Comparison of ENCODE assay signal across 13 cellular contexts in genomic region chr16:1734123-1734522, GRCh38. TPM values are rescaled to one million over a fixed set of nuclear protein-coding genes. Genes with fewer than 3 reads are reported as not detected.
DNase-seq lines count a peak whose midpoint lies in the region; ATAC-seq, FAIRE-seq and TF ChIP-seq lines count a peak whose summit lies in the region.
"Had no signal": no experiment of that assay in that cellular context is flagged by ENCODE, and none has a peak within 500 bp of the region (broad histone marks: within the 10 kb centered on the region; RNA-seq: fewer than 3 reads in every experiment).

No MANE protein-coding gene starts in this region.

- H3K9me1 ChIP-seq in K562 (ENCODE audit: control insufficient read depth, insufficient read depth, low read length): no peaks in the 10 kb centered on the region

- ATAC-seq in K562 (no peak), lower lobe of right lung (peak; percentile 10 to 23), upper lobe of left lung (ENCODE audit: low FRiP score in 2 of 2) (peak; percentile 16 to 54), GM21515 (IDR thresholded peaks at IDR 0.05; ENCODE audit: unreplicated experiment) (no peak)
- ATAC-seq: GM12878, GM23338 had no signal

- H3K79me2 ChIP-seq in K562 (ENCODE audit: control insufficient read depth, insufficient read depth, low read length) (no peaks in the 10 kb centered on the region), mammary epithelial cell (ENCODE audit: insufficient read depth, low read length) (peaks cover 6% of the 10 kb centered on the region)

- BruUV-seq in K562 (replicated peaks; lab: Mats Ljungman, UMichigan) (no TSS peak), mammary epithelial cell (replicated peaks; lab: Mats Ljungman, UMichigan) (no TSS peak)

- H2AFZ ChIP-seq in K562 (ENCODE audit: low read depth, low read length): no peak overlapping the region
- H2AFZ ChIP-seq in mammary epithelial cell (ENCODE audit: low read depth, low read length): no peak overlapping the region
- H2AFZ ChIP-seq: GM23338 had no signal

- dilution Hi-C loops in mammary epithelial cell (cut with HindIII; ENCODE audit: low sequenced_read_pairs): no loop called here

- H3K9ac ChIP-seq in K562 (ENCODE audit: insufficient read depth in 1 of 2, low read depth in 2 of 2, low read length in 2 of 2): no peak overlapping the region
- H3K9ac ChIP-seq in mammary epithelial cell (ENCODE audit: insufficient read depth, low read length): no peak overlapping the region

- in situ Hi-C loops in K562 (cut with MboI): no loop called here
- in situ Hi-C loops in mammary epithelial cell (cut with MboI; ENCODE audit: low sequenced_read_pairs in 2 of 2): no loop called here

- TF ChIP-seq EP300 in K562 (IDR thresholded peaks at IDR 0.05; ENCODE audit: low read length): no peak
- no peak for TF ChIP-seq EP300 in upper lobe of left lung (IDR thresholded peaks at IDR 0.05)

- H3K9me3 ChIP-seq in K562 (replicated peaks; ENCODE audit: control insufficient read depth, insufficient read depth, low read depth, low read length): peaks cover 30% of the 10 kb centered on the region
- H3K9me3 ChIP-seq in lower lobe of right lung: no peaks in the 10 kb centered on the region
- no peaks in the 10 kb centered on the region for H3K9me3 ChIP-seq in upper lobe of left lung
- peaks cover 28% of the 10 kb centered on the region for H3K9me3 ChIP-seq in mammary epithelial cell (replicated peaks; ENCODE audit: insufficient read depth, low read length)

- no peak overlapping the region for H3K4me3 ChIP-seq in K562
- H3K4me3 ChIP-seq in lower lobe of right lung: no peak overlapping the region
- H3K4me3 ChIP-seq in upper lobe of left lung: no peak overlapping the region
- no peak overlapping the region for H3K4me3 ChIP-seq in mammary epithelial cell (replicated peaks in 1 of 3; ENCODE audit: insufficient read depth in 1 of 3, low read depth in 2 of 3, low read length in 3 of 3)
- H3K4me3 ChIP-seq: GM12878, GM23338 had no signal

- H3K4me1 ChIP-seq in K562 (replicated peaks in 1 of 2; ENCODE audit: control insufficient read depth in 2 of 2, insufficient read depth in 2 of 2, low read length in 2 of 2): peaks cover 0 to 33% of the 10 kb centered on the region in 2 experiments; a peak in 2 of 5 replicates
- H3K4me1 ChIP-seq in lower lobe of right lung: no peaks in the 10 kb centered on the region
- H3K4me1 ChIP-seq in upper lobe of left lung: no peaks in the 10 kb centered on the region
- peaks cover 3% of the 10 kb centered on the region for H3K4me1 ChIP-seq in mammary epithelial cell (ENCODE audit: insufficient read depth, low read length)

- H3K4me2 ChIP-seq in K562 (ENCODE audit: insufficient read depth, low read length): no peak overlapping the region
- H3K4me2 ChIP-seq in mammary epithelial cell (ENCODE audit: insufficient read depth, low read depth, low read length): no peak overlapping the region
- H3K4me2 ChIP-seq: GM23338 had no signal

- TF ChIP-seq POLR2A in K562 (conservative IDR thresholded peaks at IDR 0.05) (no peak), upper lobe of left lung (IDR thresholded peaks at IDR 0.05) (no peak)

- no peak for TF ChIP-seq CTCF in K562 (IDR thresholded peaks at IDR 0.05 in 2 of 3, conservative IDR thresholded peaks at IDR 0.05 in 1 of 3; ENCODE audit: insufficient read depth in 2 of 3, low read depth in 1 of 3, low read length in 3 of 3)
- TF ChIP-seq CTCF in lower lobe of right lung (IDR thresholded peaks at IDR 0.05): no peak
- TF ChIP-seq CTCF in upper lobe of left lung (IDR thresholded peaks at IDR 0.05): no peak
- no peak for TF ChIP-seq CTCF in mammary epithelial cell (conservative IDR thresholded peaks at IDR 0.05 in 1 of 2, IDR thresholded peaks at IDR 0.05 in 1 of 2; ENCODE audit: extremely low read depth in 1 of 2, insufficient read depth in 1 of 2, low read depth in 1 of 2, low read length in 2 of 2)

- no peak for FAIRE-seq in K562 (lab: Jason Lieb, UNC)
- FAIRE-seq: A204.1, GM12878, GM18507 had no signal

- 95% methylated on average over 19 of the region's 22 CpGs for WGBS in K562 (ENCODE audit: insufficient coverage, low coverage, missing lambda C conversion rate)
- 95 to 96% methylated on average over 9 to 15 of the region's 22 CpGs for WGBS in upper lobe of left lung, 2 donors
- WGBS in mammary epithelial cell (ENCODE audit: low coverage, missing lambda C conversion rate): 97% methylated on average over 21 of the region's 22 CpGs

- H4K20me1 ChIP-seq in K562 (replicated peaks; ENCODE audit: control insufficient read depth, insufficient read depth, low read length) (no peaks in the 10 kb centered on the region), mammary epithelial cell (ENCODE audit: insufficient read depth, low read length) (no peaks in the 10 kb centered on the region)

- H3K27me3 ChIP-seq in K562 (ENCODE audit: control insufficient read depth in 2 of 2, insufficient read depth in 2 of 2, low read length in 2 of 2): no peaks in the 10 kb centered on the region
- H3K27me3 ChIP-seq in lower lobe of right lung (ENCODE audit: low read depth): no peaks in the 10 kb centered on the region
- no peaks in the 10 kb centered on the region for H3K27me3 ChIP-seq in upper lobe of left lung
- no peaks in the 10 kb centered on the region for H3K27me3 ChIP-seq in mammary epithelial cell (ENCODE audit: insufficient read depth, low read length)

- CTCF ChIA-PET in K562 (lab: Yijun Ruan, JAX; ENCODE audit: low intra/inter-chr PET ratio): no interaction called here
- CTCF ChIA-PET in mammary epithelial cell (lab: Charles Lee; ENCODE audit: low non-redundant PET): no interaction called here

- DNase-seq in K562 (ENCODE audit: extremely low read depth in 1 of 4, low spot score in 3 of 4) (no peak), lower lobe of right lung (no peak), upper lobe of left lung (peak in 1 of 2 donors; percentile 75), mammary epithelial cell (no peak)
- DNase-seq: C1 segment of cervical spinal cord; Calu3; CD4-positive, alpha-beta T cell; DMS 273 treated with DMSO at 0.1 percent for 48 hours had no signal

- TF ChIP-seq RAD21 in K562 (CRISPR knock-in tag; conservative IDR thresholded peaks at IDR 0.05 in 1 of 2, IDR thresholded peaks at IDR 0.05 in 1 of 2): no peak

- POLR2A ChIA-PET in K562 (lab: Yijun Ruan, JAX): interaction anchor here (0.9 kb wide), 1 partner anchor 9 kb away, joined by 4 read pairs; no protein-coding TSS in a partner anchor

- H3K27ac ChIP-seq in K562 (ENCODE audit: extremely low read depth, low read depth, low read length) (no peak overlapping the region), lower lobe of right lung (no peak overlapping the region), upper lobe of left lung (no peak overlapping the region), mammary epithelial cell (ENCODE audit: insufficient read depth, low read depth, low read length) (no peak overlapping the region)

- peaks cover 44% of the 10 kb centered on the region; the same call in 2 of the 3 replicates for H3K36me3 ChIP-seq in K562 (ENCODE audit: control insufficient read depth, insufficient read depth, low read length)
- H3K36me3 ChIP-seq in lower lobe of right lung: peaks cover 57% of the 10 kb centered on the region
- peaks cover 12 to 53% (median 40%) of the 10 kb centered on the region in 4 donors for H3K36me3 ChIP-seq in upper lobe of left lung
- no peaks in the 10 kb centered on the region for H3K36me3 ChIP-seq in mammary epithelial cell (ENCODE audit: insufficient read depth, low read length)

- intact Hi-C loops in K562 (cut with micrococcal nuclease) (no loop called here), lower lobe of right lung (cut with DNase I) (no loop called here), mammary epithelial cell (cut with micrococcal nuclease) (no loop called here)

RNA-seq across cellular contexts. Expression of gene MAPK8IP3, which starts 28.1 kb away (rescaled TPM):
- 161 and 386 TPM in 2 replicates for total RNA-seq in K562 (2011; cell fraction: chromatin; rRNA removed; ENCODE audit: low replicate concordance)
- 222 and 236 TPM in 2 replicates for total RNA-seq in K562 (2011; cell fraction: nucleolus; rRNA removed)
- total RNA-seq in K562 (2011; cell fraction: nucleoplasm; rRNA removed): 131 and 140 TPM in 2 replicates
- 28.9 and 37.1 TPM in 2 replicates for total RNA-seq in K562 (2014; rRNA removed)
- total RNA-seq in K562 (2014; rRNA removed; fragmentation: Illumina TruSeq; extraction: Trizol): 4.6 and 7.1 TPM in 2 replicates
- 18.6 and 19.6 TPM in 2 replicates for total RNA-seq in K562 (2015; rRNA removed; fragmentation: Illumina TruSeq; extraction: Trizol)
- 43.7 and 54.8 TPM in 2 replicates for total RNA-seq in K562 (2021)
- 16.7 and 24.4 TPM in 2 replicates for polyA plus RNA-seq in K562 (2011; rRNA removed)
- polyA plus RNA-seq in K562 (2011; cell fraction: cytosol; rRNA removed): 10.9 and 17.7 TPM in 2 replicates
- polyA plus RNA-seq in K562 (2011; cell fraction: nucleus; rRNA removed): 204 and 313 TPM in 2 replicates
- 41.6 and 50.3 TPM in 2 replicates for polyA plus RNA-seq in K562 (2012)
- 16.7 and 26.0 TPM in 2 replicates for polyA plus RNA-seq in K562 (2014; fragmentation: Illumina TruSeq; extraction: Trizol)
- under 1 TPM; 0.17 to 0.21 TPM for polyA plus RNA-seq in K562 (2014; fragmentation: Nextera tagmentation; extraction: Ambion mirVana)
- polyA plus RNA-seq in K562 (2014; rRNA removed): 58.7 and 70.8 TPM in 2 replicates
- polyA minus RNA-seq in K562 (2011; rRNA and poly(A)+ RNA removed): 11.8 and 17.2 TPM in 2 replicates
- 7.3 and 8.9 TPM in 2 replicates for polyA minus RNA-seq in K562 (2011; cell fraction: cytosol; rRNA and poly(A)+ RNA removed)
- polyA minus RNA-seq in K562 (2011; cell fraction: nucleus; rRNA and poly(A)+ RNA removed): 78.5 and 87.3 TPM in 2 replicates
- total RNA-seq in lower lobe of right lung: 63.0 TPM
- total RNA-seq in upper lobe of left lung: 100 to 1,000 TPM in 2 of 6 donors, 10 to 100 TPM in 4; 46.4 to 505 (median 71.9) TPM
- total RNA-seq in mammary epithelial cell: 10 to 100 TPM; 45.2 to 51.2 TPM
- polyA plus RNA-seq in mammary epithelial cell: 11.5 TPM
- 43.1 TPM for polyA minus RNA-seq in mammary epithelial cell

RNA-seq across cellular contexts. Expression of gene NME3, which starts 37.2 kb away (rescaled TPM):
- total RNA-seq in K562 (2011; cell fraction: chromatin; rRNA removed; ENCODE audit: low replicate concordance): 4.5 and 43.9 TPM in 2 replicates
- total RNA-seq in K562 (2011; cell fraction: nucleolus; rRNA removed): 90.4 and 94.7 TPM in 2 replicates
- total RNA-seq in K562 (2011; cell fraction: nucleoplasm; rRNA removed): 25.3 and 29.3 TPM in 2 replicates
- total RNA-seq in K562 (2014; rRNA removed) (65.5 and 75.6 TPM in 2 replicates), K562 (2014; rRNA removed; fragmentation: Illumina TruSeq; extraction: Trizol) (0.32 and 1.1 TPM in 2 replicates), K562 (2015; rRNA removed; fragmentation: Illumina TruSeq; extraction: Trizol) (11.5 and 15.2 TPM in 2 replicates), K562 (2021) (57.9 and 66.6 TPM in 2 replicates), lower lobe of right lung (56.5 TPM), upper lobe of left lung (100 to 1,000 TPM in 2 of 6 donors, 10 to 100 TPM in 4; 57.8 to 155 (median 78.9) TPM), mammary epithelial cell (10 to 100 TPM; 23.4 to 26.2 TPM)
- polyA plus RNA-seq in K562 (2011; rRNA removed) (13.9 and 20.3 TPM in 2 replicates), K562 (2014; fragmentation: Illumina TruSeq; extraction: Trizol) (1.1 and 11.5 TPM in 2 replicates), K562 (2014; fragmentation: Nextera tagmentation; extraction: Ambion mirVana) (1 to 10 TPM in 1 of 2 experiments, under 1 TPM in 1; 0.68 to 4.2 TPM), K562 (2014; rRNA removed) (70.3 and 76.3 TPM in 2 replicates), mammary epithelial cell (18.8 TPM)
- 30.9 and 115 TPM in 2 replicates for polyA plus RNA-seq in K562 (2011; cell fraction: cytosol; rRNA removed)
- polyA plus RNA-seq in K562 (2011; cell fraction: nucleus; rRNA removed): 128 and 208 TPM in 2 replicates
- polyA plus RNA-seq in K562 (2012): 44.6 and 58.7 TPM in 2 replicates
- polyA minus RNA-seq in K562 (2011; rRNA and poly(A)+ RNA removed): 0.96 and 1.3 TPM in 2 replicates
- 9.6 and 11.4 TPM in 2 replicates for polyA minus RNA-seq in K562 (2011; cell fraction: cytosol; rRNA and poly(A)+ RNA removed)
- polyA minus RNA-seq in K562 (2011; cell fraction: nucleus; rRNA and poly(A)+ RNA removed): 26.0 and 31.0 TPM in 2 replicates
- 1.4 TPM for polyA minus RNA-seq in mammary epithelial cell

RNA-seq across cellular contexts. Expression of gene EME2, which starts 38.5 kb away (rescaled TPM):
- 24.0 and 77.3 TPM in 2 replicates for total RNA-seq in K562 (2011; cell fraction: chromatin; rRNA removed; ENCODE audit: low replicate concordance)
- 56.5 and 58.8 TPM in 2 replicates for total RNA-seq in K562 (2011; cell fraction: nucleolus; rRNA removed)
- 26.8 and 26.9 TPM in 2 replicates for total RNA-seq in K562 (2011; cell fraction: nucleoplasm; rRNA removed)
- total RNA-seq in K562 (2014; rRNA removed) (10.6 and 14.7 TPM in 2 replicates), K562 (2014; rRNA removed; fragmentation: Illumina TruSeq; extraction: Trizol) (1.1 and 1.6 TPM in 2 replicates), K562 (2015; rRNA removed; fragmentation: Illumina TruSeq; extraction: Trizol) (5.4 and 6.9 TPM in 2 replicates), K562 (2021) (19.9 and 20.5 TPM in 2 replicates), lower lobe of right lung (15.5 TPM), upper lobe of left lung (10 to 100 TPM; 10.8 to 87.0 (median 21.5) TPM), mammary epithelial cell (10 to 100 TPM; 17.2 to 29.0 TPM)
- polyA plus RNA-seq in K562 (2011; rRNA removed) (3.3 and 6.2 TPM in 2 replicates), K562 (2014; fragmentation: Illumina TruSeq; extraction: Trizol) (3.5 and 5.3 TPM in 2 replicates), K562 (2014; fragmentation: Nextera tagmentation; extraction: Ambion mirVana) (under 1 TPM; 0.35 to 0.42 TPM), K562 (2014; rRNA removed) (17.3 and 19.8 TPM in 2 replicates), mammary epithelial cell (7.0 TPM)
- 3.2 and 8.1 TPM in 2 replicates for polyA plus RNA-seq in K562 (2011; cell fraction: cytosol; rRNA removed)
- 46.3 and 81.6 TPM in 2 replicates for polyA plus RNA-seq in K562 (2011; cell fraction: nucleus; rRNA removed)
- polyA plus RNA-seq in K562 (2012): 7.6 and 8.4 TPM in 2 replicates
- polyA minus RNA-seq in K562 (2011; rRNA and poly(A)+ RNA removed): 1.7 and 2.1 TPM in 2 replicates
- 4.7 and 5.0 TPM in 2 replicates for polyA minus RNA-seq in K562 (2011; cell fraction: cytosol; rRNA and poly(A)+ RNA removed)
- 20.8 and 22.9 TPM in 2 replicates for polyA minus RNA-seq in K562 (2011; cell fraction: nucleus; rRNA and poly(A)+ RNA removed)
- 2.3 TPM for polyA minus RNA-seq in mammary epithelial cell

RNA-seq across cellular contexts. Expression of gene MRPS34, which starts 38.8 kb away (rescaled TPM):
- total RNA-seq in K562 (2011; cell fraction: chromatin; rRNA removed; ENCODE audit: low replicate concordance): 21.2 and 69.4 TPM in 2 replicates
- 82.5 and 101 TPM in 2 replicates for total RNA-seq in K562 (2011; cell fraction: nucleolus; rRNA removed)
- total RNA-seq in K562 (2011; cell fraction: nucleoplasm; rRNA removed): 42.6 and 57.2 TPM in 2 replicates
- total RNA-seq in K562 (2014; rRNA removed): 334 and 370 TPM in 2 replicates
- 70.9 and 92.7 TPM in 2 replicates for total RNA-seq in K562 (2014; rRNA removed; fragmentation: Illumina TruSeq; extraction: Trizol)
- 188 and 213 TPM in 2 replicates for total RNA-seq in K562 (2015; rRNA removed; fragmentation: Illumina TruSeq; extraction: Trizol)
- total RNA-seq in K562 (2021): 230 and 244 TPM in 2 replicates
- 92.8 and 97.8 TPM in 2 replicates for polyA plus RNA-seq in K562 (2011; rRNA removed)
- polyA plus RNA-seq in K562 (2011; cell fraction: cytosol; rRNA removed): 104 and 232 TPM in 2 replicates
- 111 and 142 TPM in 2 replicates for polyA plus RNA-seq in K562 (2011; cell fraction: nucleus; rRNA removed)
- 116 and 130 TPM in 2 replicates for polyA plus RNA-seq in K562 (2012)
- polyA plus RNA-seq in K562 (2014; fragmentation: Illumina TruSeq; extraction: Trizol): 70.4 and 139 TPM in 2 replicates
- polyA plus RNA-seq in K562 (2014; fragmentation: Nextera tagmentation; extraction: Ambion mirVana): 10 to 100 TPM in 1 of 2 experiments, 1 to 10 TPM in 1; 5.2 to 10.9 TPM
- polyA plus RNA-seq in K562 (2014; rRNA removed): 252 and 261 TPM in 2 replicates
- polyA minus RNA-seq in K562 (2011; rRNA and poly(A)+ RNA removed): 34.1 and 34.5 TPM in 2 replicates
- 54.0 and 82.0 TPM in 2 replicates for polyA minus RNA-seq in K562 (2011; cell fraction: cytosol; rRNA and poly(A)+ RNA removed)
- polyA minus RNA-seq in K562 (2011; cell fraction: nucleus; rRNA and poly(A)+ RNA removed): 29.9 and 37.0 TPM in 2 replicates
- 58.0 TPM for total RNA-seq in lower lobe of right lung
- total RNA-seq in upper lobe of left lung: 10 to 100 TPM; 49.2 to 91.7 (median 69.8) TPM
- 10 to 100 TPM; 34.7 to 99.4 TPM for total RNA-seq in mammary epithelial cell
- 90.3 TPM for polyA plus RNA-seq in mammary epithelial cell
- polyA minus RNA-seq in mammary epithelial cell: 59.3 TPM

RNA-seq across cellular contexts. Expression of gene SPSB3, which starts 48.2 kb away (rescaled TPM):
- 26.2 and 74.9 TPM in 2 replicates for total RNA-seq in K562 (2011; cell fraction: chromatin; rRNA removed; ENCODE audit: low replicate concordance)
- 64.9 and 70.4 TPM in 2 replicates for total RNA-seq in K562 (2011; cell fraction: nucleolus; rRNA removed)
- total RNA-seq in K562 (2011; cell fraction: nucleoplasm; rRNA removed): 32.1 and 39.0 TPM in 2 replicates
- total RNA-seq in K562 (2014; rRNA removed) (22.9 and 25.2 TPM in 2 replicates), K562 (2014; rRNA removed; fragmentation: Illumina TruSeq; extraction: Trizol) (2.1 and 2.2 TPM in 2 replicates), K562 (2015; rRNA removed; fragmentation: Illumina TruSeq; extraction: Trizol) (7.1 and 9.5 TPM in 2 replicates), K562 (2021) (20.9 and 22.1 TPM in 2 replicates), lower lobe of right lung (44.2 TPM), upper lobe of left lung (100 to 1,000 TPM in 2 of 6 donors, 10 to 100 TPM in 4; 46.2 to 234 (median 64.4) TPM), mammary epithelial cell (10 to 100 TPM; 20.9 to 43.0 TPM)
- polyA plus RNA-seq in K562 (2011; rRNA removed) (11.9 and 20.4 TPM in 2 replicates), K562 (2014; fragmentation: Illumina TruSeq; extraction: Trizol) (3.9 and 10.0 TPM in 2 replicates), K562 (2014; fragmentation: Nextera tagmentation; extraction: Ambion mirVana) (1 to 10 TPM in 1 of 2 experiments, under 1 TPM in 1; 0.39 to 1.3 TPM), K562 (2014; rRNA removed) (29.4 and 37.4 TPM in 2 replicates), mammary epithelial cell (23.2 TPM)
- 22.4 and 38.9 TPM in 2 replicates for polyA plus RNA-seq in K562 (2011; cell fraction: cytosol; rRNA removed)
- polyA plus RNA-seq in K562 (2011; cell fraction: nucleus; rRNA removed): 113 and 172 TPM in 2 replicates
- 15.5 and 42.6 TPM in 2 replicates for polyA plus RNA-seq in K562 (2012)
- 3.1 and 4.7 TPM in 2 replicates for polyA minus RNA-seq in K562 (2011; rRNA and poly(A)+ RNA removed)
- 5.5 and 9.3 TPM in 2 replicates for polyA minus RNA-seq in K562 (2011; cell fraction: cytosol; rRNA and poly(A)+ RNA removed)
- 16.6 and 19.7 TPM in 2 replicates for polyA minus RNA-seq in K562 (2011; cell fraction: nucleus; rRNA and poly(A)+ RNA removed)
- 2.4 TPM for polyA minus RNA-seq in mammary epithelial cell

Comparison
In these comparisons a context has a peak if more than half of its experiments do, and no peak if none do; other contexts are left out.
1. ATAC-seq: peak in lower lobe of right lung (2 of 2) and upper lobe of left lung (2 of 2); none in K562 (single experiment) and GM21515 (single experiment).